Comparison of ENCODE assay signal across 14 cellular contexts in the genomic region with DNA sequence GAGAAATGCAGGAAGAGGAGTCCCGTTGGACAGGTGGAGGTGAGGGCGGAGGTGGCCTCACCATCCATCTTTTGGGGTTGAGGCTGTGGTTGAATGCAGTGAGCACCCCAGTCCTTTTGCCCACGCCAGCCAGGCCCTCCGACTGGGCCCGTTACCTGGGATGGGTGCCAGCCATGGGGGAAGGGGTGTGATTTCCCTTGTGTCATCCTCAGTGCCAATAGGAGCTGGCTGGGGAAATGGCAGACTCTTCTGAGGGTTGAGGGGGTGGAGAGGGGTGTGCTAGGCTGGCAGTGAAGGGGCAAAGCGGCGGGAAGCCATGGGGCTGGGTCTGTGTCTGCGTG. TPM values are rescaled to one million over a fixed set of nuclear protein-coding genes. Genes with fewer than 3 reads are reported as not detected.
DNase-seq lines count a peak whose midpoint lies in the region; ATAC-seq, FAIRE-seq and TF ChIP-seq lines count a peak whose summit lies in the region.
"Had no signal": no experiment of that assay in that cellular context is flagged by ENCODE, and none has a peak within 500 bp of the region (broad histone marks: within the 10 kb centered on the region; RNA-seq: fewer than 3 reads in every experiment).

No MANE protein-coding gene starts in this region.

- H3K36me3 ChIP-seq in breast epithelium (no peaks in the 10 kb centered on the region), K562 (ENCODE audit: control insufficient read depth, insufficient read depth, low read length) (no peaks in the 10 kb centered on the region), upper lobe of right lung (no peaks in the 10 kb centered on the region)
- H3K36me3 ChIP-seq: adrenal gland, BE2C had no signal

- H3K9me3 ChIP-seq in breast epithelium (no peaks in the 10 kb centered on the region), K562 (replicated peaks; ENCODE audit: control insufficient read depth, insufficient read depth, low read depth, low read length) (no peaks in the 10 kb centered on the region), upper lobe of right lung (no peaks in the 10 kb centered on the region)
- H3K9me3 ChIP-seq: adrenal gland, BE2C had no signal

- CTCF ChIA-PET in MCF 10A (lab: Yijun Ruan, JAX): interaction anchor here (0.5 to 1.4 kb wide), 4 partner anchors 32 to 1032 kb away, joined by 3 to 5 read pairs (median 3); no protein-coding TSS in a partner anchor
- CTCF ChIA-PET in K562 (lab: Yijun Ruan, JAX; ENCODE audit: low intra/inter-chr PET ratio): no interaction called here
- CTCF ChIA-PET in Calu3 (lab: Charles Lee): no interaction called here

- no peak for DNase-seq in breast epithelium (ENCODE audit: low spot score in 2 of 2)
- DNase-seq in MCF 10A (ENCODE audit: unreplicated experiment): no peak
- DNase-seq in K562 (ENCODE audit: extremely low read depth in 1 of 4, low spot score in 3 of 4): no peak
- DNase-seq in naive thymus-derived CD8-positive, alpha-beta T cell: no peak
- DNase-seq in upper lobe of right lung: peak; percentile 54
- DNase-seq in Calu3: no peak
- no peak for DNase-seq in SK-N-DZ (ENCODE audit: low spot score)
- DNase-seq in NCI-H2227 (lab: John Stamatoyannopoulos, UW; ENCODE audit: unreplicated experiment): no peak
- DNase-seq: adrenal gland, BE2C, NCI-H1694, PC-9 had no signal

- no peaks in the 10 kb centered on the region for H3K79me2 ChIP-seq in K562 (ENCODE audit: control insufficient read depth, insufficient read depth, low read length)

- peaks cover 13% of the 10 kb centered on the region for H3K4me1 Mint-ChIP-seq in MCF 10A (ENCODE audit: insufficient read depth, unreplicated experiment)
- peaks cover 8 to 51% (median 26%) of the 10 kb centered on the region in 4 donors for H3K4me1 Mint-ChIP-seq in naive thymus-derived CD8-positive, alpha-beta T cell
- H3K4me1 Mint-ChIP-seq in Calu3 (ENCODE audit: low read depth, unreplicated experiment): no peaks in the 10 kb centered on the region

- H3K27ac ChIP-seq in breast epithelium (no peak overlapping the region), K562 (ENCODE audit: extremely low read depth, low read depth, low read length) (no peak overlapping the region), upper lobe of right lung (no peak overlapping the region)
- H3K27ac ChIP-seq: adrenal gland, epithelial cell of prostate, PC-9 had no signal

- WGBS in K562 (ENCODE audit: insufficient coverage, low coverage, missing lambda C conversion rate): 35% methylated on average over 7 of the region's 8 CpGs

- peaks cover 3% of the 10 kb centered on the region for H3K9me1 ChIP-seq in K562 (ENCODE audit: control insufficient read depth, insufficient read depth, low read length)

- TF ChIP-seq RAD21 in K562 (CRISPR knock-in tag; conservative IDR thresholded peaks at IDR 0.05 in 1 of 2, IDR thresholded peaks at IDR 0.05 in 1 of 2): no peak

- H3K27me3 Mint-ChIP-seq in MCF 10A (ENCODE audit: insufficient read depth, unreplicated experiment): peaks cover 13% of the 10 kb centered on the region
- peaks cover 0 to 5% (median 0%) of the 10 kb centered on the region in 5 donors for H3K27me3 Mint-ChIP-seq in naive thymus-derived CD8-positive, alpha-beta T cell
- peaks cover 66% of the 10 kb centered on the region for H3K27me3 Mint-ChIP-seq in Calu3 (ENCODE audit: unreplicated experiment)

- TF ChIP-seq EP300 in K562 (IDR thresholded peaks at IDR 0.05; ENCODE audit: low read length): no peak

- no peaks in the 10 kb centered on the region for H3K36me3 Mint-ChIP-seq in MCF 10A (ENCODE audit: insufficient read depth, unreplicated experiment)
- no peaks in the 10 kb centered on the region for H3K36me3 Mint-ChIP-seq in naive thymus-derived CD8-positive, alpha-beta T cell
- H3K36me3 Mint-ChIP-seq in Calu3 (ENCODE audit: insufficient read depth, unreplicated experiment): peaks cover 5% of the 10 kb centered on the region
- H3K36me3 Mint-ChIP-seq: WTC11 had no signal

- intact Hi-C loops in breast epithelium (cut with DNase I; ENCODE audit: low total_unique reads): loop anchor here (1.0 kb wide), 1 partner anchor 24 kb away; no protein-coding TSS in a partner anchor
- intact Hi-C loops in MCF 10A (cut with micrococcal nuclease): no loop called here
- intact Hi-C loops in K562 (cut with micrococcal nuclease): no loop called here
- intact Hi-C loops in upper lobe of right lung (cut with DNase I): no loop called here
- intact Hi-C loops in Calu3 (cut with micrococcal nuclease; ENCODE audit: unreplicated experiment): no loop called here

- H3K27ac Mint-ChIP-seq in MCF 10A (ENCODE audit: low read depth, unreplicated experiment) (no peak overlapping the region), Calu3 (ENCODE audit: unreplicated experiment) (no peak overlapping the region)
- H3K27ac Mint-ChIP-seq in naive thymus-derived CD8-positive, alpha-beta T cell: peak overlapping the region in 6 of 10 donors; percentile 29 to 92 (median 76)
- H3K27ac Mint-ChIP-seq: WTC11 had no signal

- no peak for FAIRE-seq in K562 (lab: Jason Lieb, UNC)

- no peak for TF ChIP-seq POLR2A in breast epithelium (IDR thresholded peaks at IDR 0.05)
- no peak for TF ChIP-seq POLR2A in K562 (conservative IDR thresholded peaks at IDR 0.05)

- POLR2A ChIA-PET in MCF 10A (lab: Yijun Ruan, JAX) (no interaction called here), K562 (lab: Yijun Ruan, JAX) (interaction anchor here (0.7 kb wide), 1 partner anchor 16 kb away, joined by 4 read pairs; no protein-coding TSS in a partner anchor)
- POLR2A ChIA-PET in naive thymus-derived CD8-positive, alpha-beta T cell (lab: Charles Lee): interaction anchor here (0.7 to 4.2 kb wide), 4 partner anchors 9 to 182 kb away, joined by 3 to 24 read pairs (median 6); a partner anchor contains a TSS

- peak overlapping the region; percentile 28 to 68 (median 38) for H3K4me3 ChIP-seq in breast epithelium
- no peak overlapping the region for H3K4me3 ChIP-seq in K562
- peak overlapping the region; percentile 36 for H3K4me3 ChIP-seq in upper lobe of right lung
- H3K4me3 ChIP-seq: PC-9 had no signal

- H3K4me3 Mint-ChIP-seq in MCF 10A (ENCODE audit: unreplicated experiment) (no peak overlapping the region), Calu3 (ENCODE audit: low read depth, unreplicated experiment) (no peak overlapping the region)
- H3K4me3 Mint-ChIP-seq in naive thymus-derived CD8-positive, alpha-beta T cell: peak overlapping the region; percentile 79 to 91 (median 84)

- peak overlapping the region; percentile 58; the same call in 1 of the 2 replicates for H3K4me2 ChIP-seq in K562 (ENCODE audit: insufficient read depth, low read length)
- H3K4me2 ChIP-seq: PC-9 had no signal

- BruUV-seq in MCF 10A (replicated peaks; lab: Mats Ljungman, UMichigan): no TSS peak
- BruUV-seq in K562 (replicated peaks; lab: Mats Ljungman, UMichigan): no TSS peak
- BruUV-seq in Calu3 (replicated peaks; lab: Mats Ljungman, UMichigan): no TSS peak

- TF ChIP-seq CTCF in breast epithelium (IDR thresholded peaks at IDR 0.05): no peak
- no peak for TF ChIP-seq CTCF in MCF 10A (IDR thresholded peaks at IDR 0.05; ENCODE audit: unreplicated experiment)
- no peak for TF ChIP-seq CTCF in K562 (IDR thresholded peaks at IDR 0.05 in 2 of 3, conservative IDR thresholded peaks at IDR 0.05 in 1 of 3; ENCODE audit: insufficient read depth in 2 of 3, low read depth in 1 of 3, low read length in 3 of 3)
- TF ChIP-seq CTCF in upper lobe of right lung (IDR thresholded peaks at IDR 0.05): no peak
- TF ChIP-seq CTCF in Calu3 (IDR thresholded peaks at IDR 0.05; ENCODE audit: unreplicated experiment): no peak

- peaks cover 0 to 13% of the 10 kb centered on the region in 2 donors for H3K27me3 ChIP-seq in breast epithelium
- H3K27me3 ChIP-seq in K562 (ENCODE audit: control insufficient read depth in 2 of 2, insufficient read depth in 2 of 2, low read length in 2 of 2): peaks cover 13 to 58% of the 10 kb centered on the region in 2 experiments; a peak in 4 of 5 replicates
- peaks cover 36% of the 10 kb centered on the region for H3K27me3 ChIP-seq in upper lobe of right lung
- H3K27me3 ChIP-seq: BE2C had no signal

- no peaks in the 10 kb centered on the region for H3K9me3 Mint-ChIP-seq in MCF 10A (ENCODE audit: unreplicated experiment)
- H3K9me3 Mint-ChIP-seq in naive thymus-derived CD8-positive, alpha-beta T cell: no peaks in the 10 kb centered on the region
- H3K9me3 Mint-ChIP-seq in Calu3 (ENCODE audit: low read depth, unreplicated experiment): no peaks in the 10 kb centered on the region
- H3K9me3 Mint-ChIP-seq: WTC11 had no signal

- H4K20me1 ChIP-seq in K562 (replicated peaks; ENCODE audit: control insufficient read depth, insufficient read depth, low read length): 0 out of 2 replicates have a peak, but pooled peaks cover 3% of the 10 kb centered on the region

- ATAC-seq in K562: no peak
- no peak for ATAC-seq in naive thymus-derived CD8-positive, alpha-beta T cell
- no peak for ATAC-seq in upper lobe of right lung

- H3K9ac ChIP-seq in K562 (ENCODE audit: insufficient read depth in 1 of 2, low read depth in 2 of 2, low read length in 2 of 2): peak overlapping the region in 1 of 2 experiments; percentile 65; a peak in 2 of 4 replicates

- H3K4me1 ChIP-seq in breast epithelium (peaks cover 0 to 9% of the 10 kb centered on the region in 2 donors), K562 (replicated peaks in 1 of 2; ENCODE audit: control insufficient read depth in 2 of 2, insufficient read depth in 2 of 2, low read length in 2 of 2) (peaks cover 0 to 17% of the 10 kb centered on the region in 2 experiments; a peak in 3 of 5 replicates), upper lobe of right lung (peaks cover 14% of the 10 kb centered on the region)
- H3K4me1 ChIP-seq: BE2C had no signal

- no peak overlapping the region for H2AFZ ChIP-seq in K562 (ENCODE audit: low read depth, low read length)
- H2AFZ ChIP-seq: PC-9 had no signal

- in situ Hi-C loops in K562 (cut with MboI): no loop called here

RNA-seq across cellular contexts. Expression of a gene that starts 9.6 kb away (rescaled TPM):
- 1 to 10 TPM in 1 of 3 donors, under 1 TPM in 1, not detected in 1; 0.66 to 1.3 TPM for total RNA-seq in breast epithelium
- total RNA-seq in MCF 10A (2022): not detected in 2 replicates
- not detected in 2 replicates for total RNA-seq in K562 (2011; cell fraction: chromatin; rRNA removed; ENCODE audit: low replicate concordance)
- total RNA-seq in K562 (2011; cell fraction: nucleolus; rRNA removed): 0.17 TPM in 1 of 2 replicates, not detected in the other
- not detected in 2 replicates for total RNA-seq in K562 (2011; cell fraction: nucleoplasm; rRNA removed)
- total RNA-seq in K562 (2014; rRNA removed): 0.08 TPM in 1 of 2 replicates, not detected in the other
- not detected in 2 replicates for total RNA-seq in K562 (2014; rRNA removed; fragmentation: Illumina TruSeq; extraction: Trizol)
- total RNA-seq in K562 (2015; rRNA removed; fragmentation: Illumina TruSeq; extraction: Trizol): not detected in 2 replicates
- 0.09 and 0.29 TPM in 2 replicates for total RNA-seq in K562 (2021)
- polyA plus RNA-seq in K562 (2011; rRNA removed): 0.01 and 0.04 TPM in 2 replicates
- 0.01 and 0.12 TPM in 2 replicates for polyA plus RNA-seq in K562 (2011; cell fraction: cytosol; rRNA removed)
- polyA plus RNA-seq in K562 (2011; cell fraction: nucleus; rRNA removed): 0.10 and 0.28 TPM in 2 replicates
- 0.04 and 0.05 TPM in 2 replicates for polyA plus RNA-seq in K562 (2012)
- not detected in 2 replicates for polyA plus RNA-seq in K562 (2014; fragmentation: Illumina TruSeq; extraction: Trizol)
- not detected for polyA plus RNA-seq in K562 (2014; fragmentation: Nextera tagmentation; extraction: Ambion mirVana)
- 0.09 TPM in 1 of 2 replicates, not detected in the other for polyA plus RNA-seq in K562 (2014; rRNA removed)
- not detected in 2 replicates for polyA minus RNA-seq in K562 (2011; rRNA and poly(A)+ RNA removed)
- not detected in 2 replicates for polyA minus RNA-seq in K562 (2011; cell fraction: cytosol; rRNA and poly(A)+ RNA removed)
- under 0.01 TPM in 1 of 2 replicates, not detected in the other for polyA minus RNA-seq in K562 (2011; cell fraction: nucleus; rRNA and poly(A)+ RNA removed)
- total RNA-seq in naive thymus-derived CD8-positive, alpha-beta T cell: 1 to 10 TPM; 7.1 to 8.5 TPM
- polyA plus RNA-seq in naive thymus-derived CD8-positive, alpha-beta T cell: 1 to 10 TPM; 2.4 to 5.7 (median 3.4) TPM
- total RNA-seq in upper lobe of right lung: 0.90 TPM
- total RNA-seq in Calu3 (2022): 0.59 and 2.8 TPM in 2 replicates
- polyA plus RNA-seq in SK-N-DZ (2014; cell fraction: cytosol; rRNA removed): 7.2 and 8.5 TPM in 2 replicates
- polyA plus RNA-seq in SK-N-DZ (2014; cell fraction: nucleus; rRNA removed): 15.3 and 21.5 TPM in 2 replicates
- total RNA-seq: PC-9 had no signal

RNA-seq across cellular contexts. Expression of a gene that starts 19.5 kb away (rescaled TPM):
- 10 to 100 TPM; 37.6 to 52.4 (median 52.1) TPM for total RNA-seq in breast epithelium
- total RNA-seq in MCF 10A (2022): 34.3 and 58.7 TPM in 2 replicates
- total RNA-seq in K562 (2011; cell fraction: chromatin; rRNA removed; ENCODE audit: low replicate concordance): 48.3 and 157 TPM in 2 replicates
- 116 and 118 TPM in 2 replicates for total RNA-seq in K562 (2011; cell fraction: nucleolus; rRNA removed)
- total RNA-seq in K562 (2011; cell fraction: nucleoplasm; rRNA removed): 68.6 and 79.4 TPM in 2 replicates
- total RNA-seq in K562 (2014; rRNA removed): 69.2 and 95.6 TPM in 2 replicates
- 36.4 and 50.0 TPM in 2 replicates for total RNA-seq in K562 (2014; rRNA removed; fragmentation: Illumina TruSeq; extraction: Trizol)
- 71.7 and 73.2 TPM in 2 replicates for total RNA-seq in K562 (2015; rRNA removed; fragmentation: Illumina TruSeq; extraction: Trizol)
- total RNA-seq in K562 (2021): 88.0 and 94.5 TPM in 2 replicates
- polyA plus RNA-seq in K562 (2011; rRNA removed): 70.1 and 89.9 TPM in 2 replicates
- polyA plus RNA-seq in K562 (2011; cell fraction: cytosol; rRNA removed): 99.8 and 157 TPM in 2 replicates
- polyA plus RNA-seq in K562 (2011; cell fraction: nucleus; rRNA removed): 247 and 284 TPM in 2 replicates
- 64.6 and 86.3 TPM in 2 replicates for polyA plus RNA-seq in K562 (2012)
- polyA plus RNA-seq in K562 (2014; fragmentation: Illumina TruSeq; extraction: Trizol): 74.2 and 74.9 TPM in 2 replicates
- polyA plus RNA-seq in K562 (2014; fragmentation: Nextera tagmentation; extraction: Ambion mirVana): 10 to 100 TPM; 60.8 to 98.6 TPM
- polyA plus RNA-seq in K562 (2014; rRNA removed): 99.9 and 100 TPM in 2 replicates
- 37.7 and 53.3 TPM in 2 replicates for polyA minus RNA-seq in K562 (2011; rRNA and poly(A)+ RNA removed)
- 40.4 and 44.8 TPM in 2 replicates for polyA minus RNA-seq in K562 (2011; cell fraction: cytosol; rRNA and poly(A)+ RNA removed)
- polyA minus RNA-seq in K562 (2011; cell fraction: nucleus; rRNA and poly(A)+ RNA removed): 35.4 and 43.9 TPM in 2 replicates
- total RNA-seq in naive thymus-derived CD8-positive, alpha-beta T cell: 10 to 100 TPM; 94.4 to 99.7 TPM
- 10 to 100 TPM; 52.2 to 58.0 (median 56.0) TPM for polyA plus RNA-seq in naive thymus-derived CD8-positive, alpha-beta T cell
- 54.0 TPM for total RNA-seq in upper lobe of right lung
- 38.0 and 38.7 TPM in 2 replicates for total RNA-seq in Calu3 (2022)
- 128 and 140 TPM in 2 replicates for polyA plus RNA-seq in SK-N-DZ (2014; cell fraction: cytosol; rRNA removed)
- polyA plus RNA-seq in SK-N-DZ (2014; cell fraction: nucleus; rRNA removed): 202 and 227 TPM in 2 replicates

RNA-seq across cellular contexts. Expression of a gene that starts 57.0 kb away (rescaled TPM):
- total RNA-seq in breast epithelium (under 1 TPM; 0.59 to 0.98 (median 0.96) TPM), MCF 10A (2022) (0.30 and 0.64 TPM in 2 replicates), K562 (2014; rRNA removed) (0.12 and 0.23 TPM in 2 replicates), K562 (2014; rRNA removed; fragmentation: Illumina TruSeq; extraction: Trizol) (0.15 and 0.16 TPM in 2 replicates), K562 (2015; rRNA removed; fragmentation: Illumina TruSeq; extraction: Trizol) (0.14 and 0.19 TPM in 2 replicates), K562 (2021) (0.18 TPM in 2 replicates), upper lobe of right lung (0.75 TPM), Calu3 (2022) (0.29 and 0.47 TPM in 2 replicates)
- total RNA-seq in K562 (2011; cell fraction: chromatin; rRNA removed; ENCODE audit: low replicate concordance): 0.35 and 0.39 TPM in 2 replicates
- 0.26 and 0.33 TPM in 2 replicates for total RNA-seq in K562 (2011; cell fraction: nucleolus; rRNA removed)
- 0.38 and 0.44 TPM in 2 replicates for total RNA-seq in K562 (2011; cell fraction: nucleoplasm; rRNA removed)
- polyA plus RNA-seq in K562 (2011; rRNA removed) (0.07 and 0.15 TPM in 2 replicates), K562 (2014; fragmentation: Illumina TruSeq; extraction: Trizol) (0.18 and 0.22 TPM in 2 replicates), K562 (2014; fragmentation: Nextera tagmentation; extraction: Ambion mirVana) (under 1 TPM; 0.10 to 0.42 TPM), K562 (2014; rRNA removed) (0.08 and 0.20 TPM in 2 replicates)
- 0.07 and 0.22 TPM in 2 replicates for polyA plus RNA-seq in K562 (2011; cell fraction: cytosol; rRNA removed)
- 0.15 and 0.17 TPM in 2 replicates for polyA plus RNA-seq in K562 (2011; cell fraction: nucleus; rRNA removed)
- polyA plus RNA-seq in K562 (2012): 0.61 and 0.97 TPM in 2 replicates
- 0.42 TPM in 1 of 2 replicates, not detected in the other for polyA minus RNA-seq in K562 (2011; rRNA and poly(A)+ RNA removed)
- polyA minus RNA-seq in K562 (2011; cell fraction: cytosol; rRNA and poly(A)+ RNA removed): not detected in 2 replicates
- polyA minus RNA-seq in K562 (2011; cell fraction: nucleus; rRNA and poly(A)+ RNA removed): 0.13 and 0.22 TPM in 2 replicates
- total RNA-seq in naive thymus-derived CD8-positive, alpha-beta T cell: under 1 TPM; 0.31 to 0.33 TPM
- under 1 TPM in 1 of 3 donors, not detected in 2; 0.14 TPM for polyA plus RNA-seq in naive thymus-derived CD8-positive, alpha-beta T cell
- 0.10 and 0.48 TPM in 2 replicates for polyA plus RNA-seq in SK-N-DZ (2014; cell fraction: cytosol; rRNA removed)
- 0.25 TPM in 1 of 2 replicates, not detected in the other for polyA plus RNA-seq in SK-N-DZ (2014; cell fraction: nucleus; rRNA removed)

Comparison
In these comparisons a context has a peak if more than half of its experiments do, and no peak if none do; other contexts are left out.
1. H3K27ac Mint-ChIP-seq: peak in naive thymus-derived CD8-positive, alpha-beta T cell (6 of 10); none in MCF 10A (single experiment) and Calu3 (single experiment).
2. H3K4me3 Mint-ChIP-seq: peak in naive thymus-derived CD8-positive, alpha-beta T cell (10 of 10); none in MCF 10A (single experiment) and Calu3 (single experiment).